Comparison of ENCODE assay signal across 17 cellular contexts in genomic region chr1:100177295-100178042, GRCh38. TPM values are rescaled to one million over a fixed set of nuclear protein-coding genes. Genes with fewer than 3 reads are reported as not detected.
A peak's percentile ranks its signal among the peaks of the same experiment; 100 is the strongest.
DNase-seq lines count a peak whose midpoint lies in the region; ATAC-seq and TF ChIP-seq lines count a peak whose summit lies in the region.
"Had no signal": no experiment of that assay in that cellular context is flagged by ENCODE, and none has a peak within 500 bp of the region (broad histone marks: within the 10 kb centered on the region; RNA-seq: fewer than 3 reads in every experiment).

No MANE protein-coding gene starts in this region.

- DNase-seq in Right ventricle myocardium superior, result no peak
- DNase-seq in left cardiac atrium, result no peak
- no peak for DNase-seq in left ventricle myocardium inferior
- DNase-seq in NCI-H446 (lab: John Stamatoyannopoulos, UW), result no peak
- DNase-seq in GF-D8 (lab: John Stamatoyannopoulos, UW), result no peak
- DNase-seq: CD8-positive, alpha-beta T cell; COR-L47; DMS153; DMS79 treated with DMSO at 0.1 percent for 48 hours; EL; GM23248; H7 had no signal

- H3K4me1 ChIP-seq in left ventricle myocardium inferior, result peaks cover 7% of the 10 kb centered on the region
- H3K4me1 ChIP-seq in skeletal muscle tissue (ENCODE audit: control insufficient read depth in 3 of 3, insufficient read depth in 3 of 3, low read length in 3 of 3), result peaks cover 4 to 10% (median 8%) of the 10 kb centered on the region in 3 donors

- peaks cover 6% of the 10 kb centered on the region for H3K36me3 ChIP-seq in left ventricle myocardium inferior
- H3K36me3 ChIP-seq in skeletal muscle tissue (ENCODE audit: control insufficient read depth in 3 of 3, insufficient read depth in 3 of 3, low read length in 3 of 3), result peaks cover 0 to 6% (median 5%) of the 10 kb centered on the region in 3 donors

- H3K9me3 Mint-ChIP-seq in nephron, result peaks cover 4% of the 10 kb centered on the region

- H3K27me3 ChIP-seq in left ventricle myocardium inferior (ENCODE audit: low read depth) (no peaks in the 10 kb centered on the region), skeletal muscle tissue (ENCODE audit: control insufficient read depth in 3 of 3, insufficient read depth in 3 of 3, low read length in 3 of 3) (no peaks in the 10 kb centered on the region)

- H3K4me3 ChIP-seq in left ventricle myocardium inferior, result peak overlapping the region; percentile 63
- peak overlapping the region; percentile 71 to 76 (median 75) for H3K4me3 ChIP-seq in skeletal muscle tissue (ENCODE audit: low read length in 3 of 3)
- H3K4me3 ChIP-seq: GM23248 had no signal

- peaks cover 6% of the 10 kb centered on the region for H3K36me3 Mint-ChIP-seq in nephron (ENCODE audit: low read depth)
- H3K36me3 Mint-ChIP-seq: CD8-positive, alpha-beta T cell had no signal

- H3K27ac Mint-ChIP-seq in nephron, result peak overlapping the region; percentile 0 to 31 (median 12)
- H3K27ac Mint-ChIP-seq: CD14-positive monocyte; CD8-positive, alpha-beta T cell had no signal

- peaks cover 10% of the 10 kb centered on the region for H3K4me1 Mint-ChIP-seq in nephron
- H3K4me1 Mint-ChIP-seq: CD14-positive monocyte had no signal

- ATAC-seq in Right ventricle myocardium superior (ENCODE audit: poor library complexity) (peak; percentile 57), left cardiac atrium (no peak), GM18517 (IDR thresholded peaks at IDR 0.05; ENCODE audit: unreplicated experiment) (no peak)
- ATAC-seq: CD8-positive, alpha-beta T cell had no signal

- H3K27ac ChIP-seq in left ventricle myocardium inferior (replicated peaks) (peak overlapping the region; percentile 85), skeletal muscle tissue (ENCODE audit: low read depth, low read length) (peak overlapping the region; percentile 96)
- H3K27ac ChIP-seq: 22Rv1, GM23248 had no signal

- H3K9me3 ChIP-seq in left ventricle myocardium inferior (replicated peaks) (peaks cover 6% of the 10 kb centered on the region), skeletal muscle tissue (ENCODE audit: control insufficient read depth in 3 of 3, low read length in 3 of 3) (no peaks in the 10 kb centered on the region)

- H3K27me3 Mint-ChIP-seq in nephron (ENCODE audit: low read depth), result no peaks in the 10 kb centered on the region

- intact Hi-C loops in Right ventricle myocardium superior (cut with DNase I), result loop anchor here (10.0 kb wide), 1 partner anchor 97 kb away; no protein-coding TSS in a partner anchor
- intact Hi-C loops in left cardiac atrium (cut with DNase I), result no loop called here
- intact Hi-C loops in left ventricle myocardium inferior (cut with micrococcal nuclease), result no loop called here

- TF ChIP-seq CTCF in left ventricle myocardium inferior (IDR thresholded peaks at IDR 0.05; ENCODE audit: borderline replicate concordance) (no peak), nephron (IDR thresholded peaks at IDR 0.05; ENCODE audit: unreplicated experiment in 3 of 3) (no peak)

- peak overlapping the region; percentile 14 to 92 (median 83) for H3K4me3 Mint-ChIP-seq in nephron
- H3K4me3 Mint-ChIP-seq: CD14-positive monocyte; CD8-positive, alpha-beta T cell had no signal

- peak overlapping the region; percentile 73 to 83 (median 77) for H3K9ac ChIP-seq in skeletal muscle tissue (ENCODE audit: low read depth in 1 of 3, low read length in 3 of 3)
- H3K9ac ChIP-seq: GM23248 had no signal

RNA-seq across cellular contexts. Expression of gene LRRC39, which starts 0.6 kb away (rescaled TPM):
- total RNA-seq in Right ventricle myocardium superior (187 TPM), left cardiac atrium (100 to 1,000 TPM in 1 of 2 donors, 10 to 100 TPM in 1; 61.2 to 102 TPM), left ventricle myocardium inferior (166 TPM), skeletal muscle tissue (164 TPM)
- total RNA-seq: GM23248 had no signal

RNA-seq across cellular contexts. Expression of gene TRMT13, which starts 44.5 kb away (rescaled TPM):
- total RNA-seq in Right ventricle myocardium superior, result 5.3 TPM
- total RNA-seq in left cardiac atrium, result 10 to 100 TPM in 1 of 2 donors, 1 to 10 TPM in 1; 6.9 to 10.3 TPM
- total RNA-seq in left ventricle myocardium inferior, result 7.5 TPM
- 16.2 TPM for total RNA-seq in skeletal muscle tissue

RNA-seq across cellular contexts. Expression of gene SASS6, which starts 44.7 kb away (rescaled TPM):
- total RNA-seq in Right ventricle myocardium superior (1.6 TPM), left cardiac atrium (1 to 10 TPM; 1.3 to 2.2 TPM), left ventricle myocardium inferior (2.1 TPM), skeletal muscle tissue (1.6 TPM)
